1 cellular context compared by ENCODE assay signal in the genomic region with DNA sequence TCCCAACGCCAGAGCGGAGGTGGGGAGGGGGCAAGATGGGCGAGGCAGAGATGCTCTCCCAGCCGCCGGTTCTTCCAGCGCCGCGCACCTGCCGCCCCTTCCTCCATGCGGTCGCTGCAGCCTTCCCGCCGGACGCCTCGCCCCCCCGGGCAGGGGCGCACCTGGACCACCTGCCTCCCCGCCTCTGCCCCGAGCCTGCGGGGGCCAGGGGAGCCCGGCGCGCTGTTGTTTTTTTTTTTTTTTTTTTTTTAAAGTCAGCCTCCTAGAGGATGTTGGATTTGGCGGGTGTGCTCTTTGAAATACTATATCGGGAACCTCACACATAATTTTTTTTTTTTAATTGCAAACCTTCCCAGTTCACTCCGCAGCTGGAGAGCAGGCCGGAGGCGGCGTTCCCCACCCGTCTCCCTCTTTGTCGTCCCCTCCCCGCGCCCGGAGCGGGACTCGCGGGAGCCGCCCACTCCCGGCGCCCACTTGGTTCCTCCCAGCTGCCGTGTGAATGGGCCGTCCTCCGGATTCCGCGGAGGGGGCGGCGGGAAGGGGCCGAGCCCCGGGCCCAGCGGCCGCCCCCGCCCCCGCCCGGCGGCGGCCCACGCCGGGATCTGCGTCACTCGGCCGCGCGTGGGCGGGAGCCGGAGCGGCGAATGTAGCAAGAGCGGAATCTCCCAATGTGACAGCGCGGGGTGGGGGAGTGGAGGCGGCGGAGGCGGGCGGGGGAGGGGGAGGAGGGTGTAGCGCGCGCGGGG.
TF ChIP-seq lines count a peak whose summit lies in the region.

No MANE protein-coding gene starts in this region.

TF ChIP-seq in WTC11, 78 proteins besides CTCF, POLR2A, EP300 and RAD21 (continued from another document):
- TF ChIP-seq, protein P1, sequence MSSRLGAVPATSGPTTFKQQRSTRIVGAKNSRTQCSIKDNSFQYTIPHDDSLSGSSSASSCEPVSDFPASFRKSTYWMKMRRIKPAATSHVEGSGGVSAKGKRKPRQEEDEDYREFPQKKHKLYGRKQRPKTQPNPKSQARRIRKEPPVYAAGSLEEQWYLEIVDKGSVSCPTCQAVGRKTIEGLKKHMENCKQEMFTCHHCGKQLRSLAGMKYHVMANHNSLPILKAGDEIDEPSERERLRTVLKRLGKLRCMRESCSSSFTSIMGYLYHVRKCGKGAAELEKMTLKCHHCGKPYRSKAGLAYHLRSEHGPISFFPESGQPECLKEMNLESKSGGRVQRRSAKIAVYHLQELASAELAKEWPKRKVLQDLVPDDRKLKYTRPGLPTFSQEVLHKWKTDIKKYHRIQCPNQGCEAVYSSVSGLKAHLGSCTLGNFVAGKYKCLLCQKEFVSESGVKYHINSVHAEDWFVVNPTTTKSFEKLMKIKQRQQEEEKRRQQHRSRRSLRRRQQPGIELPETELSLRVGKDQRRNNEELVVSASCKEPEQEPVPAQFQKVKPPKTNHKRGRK (CRISPR knock-in tag; IDR thresholded peaks at IDR 0.05; ENCODE audit: borderline replicate concordance), result no peak
- TF ChIP-seq GABPB1 (CRISPR knock-in tag; IDR thresholded peaks at IDR 0.05) (no peak), ZNF423 (CRISPR knock-in tag; IDR thresholded peaks at IDR 0.05) (peak; percentile 84; the same call in 1 of the 2 replicates), FOXP1 (CRISPR knock-in tag; IDR thresholded peaks at IDR 0.05; ENCODE audit: borderline replicate concordance) (peak; percentile 61; the same call in 1 of the 2 replicates), EMX1 (CRISPR knock-in tag; IDR thresholded peaks at IDR 0.05) (no peak), NFYB (CRISPR knock-in tag; conservative IDR thresholded peaks at IDR 0.05; ENCODE audit: low read depth) (no peak), ZBTB21 (CRISPR knock-in tag; IDR thresholded peaks at IDR 0.05; ENCODE audit: borderline replicate concordance) (no peak)
- TF ChIP-seq, protein P2, sequence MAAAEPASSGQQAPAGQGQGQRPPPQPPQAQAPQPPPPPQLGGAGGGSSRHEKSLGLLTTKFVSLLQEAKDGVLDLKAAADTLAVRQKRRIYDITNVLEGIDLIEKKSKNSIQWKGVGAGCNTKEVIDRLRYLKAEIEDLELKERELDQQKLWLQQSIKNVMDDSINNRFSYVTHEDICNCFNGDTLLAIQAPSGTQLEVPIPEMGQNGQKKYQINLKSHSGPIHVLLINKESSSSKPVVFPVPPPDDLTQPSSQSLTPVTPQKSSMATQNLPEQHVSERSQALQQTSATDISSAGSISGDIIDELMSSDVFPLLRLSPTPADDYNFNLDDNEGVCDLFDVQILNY (CRISPR knock-in tag; IDR thresholded peaks at IDR 0.05), result no peak
- TF ChIP-seq, protein P3, sequence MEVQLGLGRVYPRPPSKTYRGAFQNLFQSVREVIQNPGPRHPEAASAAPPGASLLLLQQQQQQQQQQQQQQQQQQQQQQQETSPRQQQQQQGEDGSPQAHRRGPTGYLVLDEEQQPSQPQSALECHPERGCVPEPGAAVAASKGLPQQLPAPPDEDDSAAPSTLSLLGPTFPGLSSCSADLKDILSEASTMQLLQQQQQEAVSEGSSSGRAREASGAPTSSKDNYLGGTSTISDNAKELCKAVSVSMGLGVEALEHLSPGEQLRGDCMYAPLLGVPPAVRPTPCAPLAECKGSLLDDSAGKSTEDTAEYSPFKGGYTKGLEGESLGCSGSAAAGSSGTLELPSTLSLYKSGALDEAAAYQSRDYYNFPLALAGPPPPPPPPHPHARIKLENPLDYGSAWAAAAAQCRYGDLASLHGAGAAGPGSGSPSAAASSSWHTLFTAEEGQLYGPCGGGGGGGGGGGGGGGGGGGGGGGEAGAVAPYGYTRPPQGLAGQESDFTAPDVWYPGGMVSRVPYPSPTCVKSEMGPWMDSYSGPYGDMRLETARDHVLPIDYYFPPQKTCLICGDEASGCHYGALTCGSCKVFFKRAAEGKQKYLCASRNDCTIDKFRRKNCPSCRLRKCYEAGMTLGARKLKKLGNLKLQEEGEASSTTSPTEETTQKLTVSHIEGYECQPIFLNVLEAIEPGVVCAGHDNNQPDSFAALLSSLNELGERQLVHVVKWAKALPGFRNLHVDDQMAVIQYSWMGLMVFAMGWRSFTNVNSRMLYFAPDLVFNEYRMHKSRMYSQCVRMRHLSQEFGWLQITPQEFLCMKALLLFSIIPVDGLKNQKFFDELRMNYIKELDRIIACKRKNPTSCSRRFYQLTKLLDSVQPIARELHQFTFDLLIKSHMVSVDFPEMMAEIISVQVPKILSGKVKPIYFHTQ (CRISPR knock-in tag; IDR thresholded peaks at IDR 0.05), result no peak
- TF ChIP-seq, protein P4, sequence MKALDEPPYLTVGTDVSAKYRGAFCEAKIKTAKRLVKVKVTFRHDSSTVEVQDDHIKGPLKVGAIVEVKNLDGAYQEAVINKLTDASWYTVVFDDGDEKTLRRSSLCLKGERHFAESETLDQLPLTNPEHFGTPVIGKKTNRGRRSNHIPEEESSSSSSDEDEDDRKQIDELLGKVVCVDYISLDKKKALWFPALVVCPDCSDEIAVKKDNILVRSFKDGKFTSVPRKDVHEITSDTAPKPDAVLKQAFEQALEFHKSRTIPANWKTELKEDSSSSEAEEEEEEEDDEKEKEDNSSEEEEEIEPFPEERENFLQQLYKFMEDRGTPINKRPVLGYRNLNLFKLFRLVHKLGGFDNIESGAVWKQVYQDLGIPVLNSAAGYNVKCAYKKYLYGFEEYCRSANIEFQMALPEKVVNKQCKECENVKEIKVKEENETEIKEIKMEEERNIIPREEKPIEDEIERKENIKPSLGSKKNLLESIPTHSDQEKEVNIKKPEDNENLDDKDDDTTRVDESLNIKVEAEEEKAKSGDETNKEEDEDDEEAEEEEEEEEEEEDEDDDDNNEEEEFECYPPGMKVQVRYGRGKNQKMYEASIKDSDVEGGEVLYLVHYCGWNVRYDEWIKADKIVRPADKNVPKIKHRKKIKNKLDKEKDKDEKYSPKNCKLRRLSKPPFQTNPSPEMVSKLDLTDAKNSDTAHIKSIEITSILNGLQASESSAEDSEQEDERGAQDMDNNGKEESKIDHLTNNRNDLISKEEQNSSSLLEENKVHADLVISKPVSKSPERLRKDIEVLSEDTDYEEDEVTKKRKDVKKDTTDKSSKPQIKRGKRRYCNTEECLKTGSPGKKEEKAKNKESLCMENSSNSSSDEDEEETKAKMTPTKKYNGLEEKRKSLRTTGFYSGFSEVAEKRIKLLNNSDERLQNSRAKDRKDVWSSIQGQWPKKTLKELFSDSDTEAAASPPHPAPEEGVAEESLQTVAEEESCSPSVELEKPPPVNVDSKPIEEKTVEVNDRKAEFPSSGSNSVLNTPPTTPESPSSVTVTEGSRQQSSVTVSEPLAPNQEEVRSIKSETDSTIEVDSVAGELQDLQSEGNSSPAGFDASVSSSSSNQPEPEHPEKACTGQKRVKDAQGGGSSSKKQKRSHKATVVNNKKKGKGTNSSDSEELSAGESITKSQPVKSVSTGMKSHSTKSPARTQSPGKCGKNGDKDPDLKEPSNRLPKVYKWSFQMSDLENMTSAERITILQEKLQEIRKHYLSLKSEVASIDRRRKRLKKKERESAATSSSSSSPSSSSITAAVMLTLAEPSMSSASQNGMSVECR (CRISPR knock-in tag; IDR thresholded peaks at IDR 0.05; ENCODE audit: borderline replicate concordance), result 0 out of 2 replicates have a peak, but pooled peaks have one; percentile 30
